7 cellular contexts compared by ENCODE assay signal in genomic region chr7:10939237-10939910, GRCh38. TPM values are rescaled to one million over a fixed set of nuclear protein-coding genes. Genes with fewer than 3 reads are reported as not detected.
DNase-seq lines count a peak whose midpoint lies in the region; ATAC-seq, FAIRE-seq and TF ChIP-seq lines count a peak whose summit lies in the region.

No MANE protein-coding gene starts in this region.

- H3K4me1 ChIP-seq in H1 (replicated peaks in 1 of 4; ENCODE audit: control insufficient read depth in 3 of 4, insufficient read depth in 4 of 4, low read length in 3 of 4) = peaks cover 0 to 8% (median 4%) of the 10 kb centered on the region in 4 experiments; a peak in 2 of 7 replicates
- H3K4me1 ChIP-seq in naive thymus-derived CD4-positive, alpha-beta T cell (ENCODE audit: control insufficient read depth in 2 of 2, insufficient read depth in 2 of 2, low read length in 2 of 2) = peaks cover 0 to 7% of the 10 kb centered on the region in 2 donors

- H2BK15ac ChIP-seq in H1 (ENCODE audit: low read length) = no peak overlapping the region

- H2AK5ac ChIP-seq in H1 (ENCODE audit: low read depth, low read length) = peak overlapping the region; percentile 18; the same call in 1 of the 2 replicates

- no peaks in the 10 kb centered on the region for H3K27me3 ChIP-seq in H1 (replicated peaks in 1 of 4; ENCODE audit: control insufficient read depth in 3 of 4, extremely low read depth in 1 of 4, insufficient read depth in 3 of 4, low read length in 3 of 4)
- no peaks in the 10 kb centered on the region for H3K27me3 ChIP-seq in naive thymus-derived CD4-positive, alpha-beta T cell (ENCODE audit: control insufficient read depth in 2 of 2, insufficient read depth in 2 of 2, low read length in 2 of 2)

- peak overlapping the region; percentile 86 to 100 (median 99) for H3K9ac ChIP-seq in H1 (replicated peaks in 1 of 4; ENCODE audit: extremely low read depth in 1 of 4, low read depth in 3 of 4, low read length in 3 of 4)

- peaks cover 6 to 17% (median 10%) of the 10 kb centered on the region in 5 donors for H3K36me3 Mint-ChIP-seq in naive thymus-derived CD4-positive, alpha-beta T cell

- DNase-seq in GM18507 (ENCODE audit: extremely low spot score, insufficient read length, low read depth) (no peak), HEK293T (ENCODE audit: extremely low spot score) (peak; percentile 25), NCI-H748 (lab: John Stamatoyannopoulos, UW; ENCODE audit: unreplicated experiment) (peak; percentile 59), H1 (ENCODE audit: low read depth in 1 of 2, low spot score in 2 of 2) (no peak), H54 (ENCODE audit: insufficient read length, low spot score) (no peak)
- DNase-seq in naive thymus-derived CD4-positive, alpha-beta T cell = peak in 3 of 9 donors; percentile 7 to 14 (median 8)
- no peak for DNase-seq in activated T-cell treated with anti-CD3 and anti-CD28 coated beads, Interleukin-2, amount 50 U/mL, for 1 hour

- POLR2A ChIA-PET in HEK293T (lab: Yijun Ruan, JAX) (interaction anchor here (1.3 to 3.3 kb wide), 6 partner anchors 9 to 271 kb away, joined by 3 to 30 read pairs (median 6); partner anchors contain the start of gene PHF14), H1 (lab: Charles Lee; ENCODE audit: partially characterized antibody) (interaction anchor here (0.8 to 7.4 kb wide), 13 partner anchors 10 to 254 kb away, joined by 3 to 60 read pairs (median 4); partner anchors contain the start of gene PHF14)
- POLR2A ChIA-PET in naive thymus-derived CD4-positive, alpha-beta T cell (lab: Charles Lee) = interaction anchor here (1.0 to 3.7 kb wide), 9 partner anchors 10 to 1272 kb away, joined by 3 to 79 read pairs (median 6); partner anchors contain the start of genes PHF14 and TMEM106B

- H2BK120ac ChIP-seq in H1 (replicated peaks; ENCODE audit: low read depth, low read length) = no peak overlapping the region

- H3K79me1 ChIP-seq in H1 (ENCODE audit: low read depth, low read length) = no peaks in the 10 kb centered on the region; the same call in 1 of the 2 replicates

- intact Hi-C loops in naive thymus-derived CD4-positive, alpha-beta T cell (cut with micrococcal nuclease) = no loop called here

- peak overlapping the region; percentile 56; the same call in 1 of the 2 replicates for H3K18ac ChIP-seq in H1 (ENCODE audit: extremely low read depth, low read length)

- H3K79me2 ChIP-seq in H1 (ENCODE audit: control insufficient read depth in 1 of 2, insufficient read depth in 2 of 2, low read length in 2 of 2) = peaks cover 10 to 49% of the 10 kb centered on the region in 2 experiments

- FAIRE-seq in GM18507 (lab: Jason Lieb, UNC) (peak; percentile 18), H1 (lab: Jason Lieb, UNC) (no peak), H54 (lab: Jason Lieb, UNC) (no peak)

- no peak overlapping the region for H3K23ac ChIP-seq in H1 (ENCODE audit: insufficient read length)

- peaks cover 8 to 50% (median 37%) of the 10 kb centered on the region in 7 donors for H3K4me1 Mint-ChIP-seq in naive thymus-derived CD4-positive, alpha-beta T cell

- peak overlapping the region; percentile 92 for H4K5ac ChIP-seq in H1 (ENCODE audit: insufficient read length, low read depth, low read length)

- H2BK5ac ChIP-seq in H1 (ENCODE audit: low read depth, low read length) = peak overlapping the region; percentile 99

- no peak overlapping the region for H3K4me3 Mint-ChIP-seq in naive thymus-derived CD4-positive, alpha-beta T cell

- peak overlapping the region; percentile 56; the same call in 1 of the 2 replicates for H2BK12ac ChIP-seq in H1 (ENCODE audit: low read depth, low read length)

- peak overlapping the region; percentile 80 to 100 (median 96) for H3K4me3 ChIP-seq in H1 (ENCODE audit: extremely low read depth in 1 of 4, insufficient read depth in 2 of 4, low read depth in 3 of 4, low read length in 4 of 4)
- peak overlapping the region; percentile 83 for H3K4me3 ChIP-seq in naive thymus-derived CD4-positive, alpha-beta T cell (ENCODE audit: low read length)

- no peak overlapping the region for H3K14ac ChIP-seq in H1 (ENCODE audit: insufficient read length)

- CTCF ChIA-PET in HEK293T (lab: Yijun Ruan, JAX) (no interaction called here), H1 (lab: Charles Lee; ENCODE audit: partially characterized antibody) (no interaction called here)
- CTCF ChIA-PET in naive thymus-derived CD4-positive, alpha-beta T cell (lab: Charles Lee) = interaction anchor here (0.9 to 1.1 kb wide), 2 partner anchors 35 to 273 kb away, joined by 3 to 5 read pairs; no protein-coding TSS in a partner anchor

- H3K27ac Mint-ChIP-seq in naive thymus-derived CD4-positive, alpha-beta T cell = no peak overlapping the region

- ATAC-seq in naive thymus-derived CD4-positive, alpha-beta T cell = no peak

- peak overlapping the region; percentile 99 for H3K27ac ChIP-seq in H1 (ENCODE audit: low read depth, low read length)
- H3K27ac ChIP-seq in naive thymus-derived CD4-positive, alpha-beta T cell (ENCODE audit: low read depth, low read length) = peak overlapping the region; percentile 91

- TF ChIP-seq POLR2A in H1 (IDR thresholded peaks at IDR 0.05; ENCODE audit: control extremely low read depth in 1 of 2, low read depth in 2 of 2, low read length in 2 of 2) (no peak), H54 (IDR thresholded peaks at IDR 0.05; ENCODE audit: low read depth, low read length) (no peak)

- H3K23me2 ChIP-seq in H1 (ENCODE audit: low read depth, low read length) = no peaks in the 10 kb centered on the region

- H3K4ac ChIP-seq in H1 (replicated peaks; ENCODE audit: insufficient read length, low read depth, low read length) = peak overlapping the region; percentile 55

- peak overlapping the region; percentile 92; the same call in 1 of the 2 replicates for H4K8ac ChIP-seq in H1 (ENCODE audit: extremely low read depth, insufficient read depth, low read length)

- no peaks in the 10 kb centered on the region for H3K27me3 Mint-ChIP-seq in naive thymus-derived CD4-positive, alpha-beta T cell

- no peak overlapping the region for H2BK20ac ChIP-seq in H1 (ENCODE audit: low read length)

- peak overlapping the region; percentile 74 for H3K56ac ChIP-seq in H1 (replicated peaks; ENCODE audit: insufficient read length, low read depth, low read length)

- 2% methylated on average over 18 of the region's 18 CpGs; no CpG with 5 or more reads in 1 of the 2 experiments for WGBS in H1 (ENCODE audit: extremely low coverage in 1 of 2, insufficient coverage in 1 of 2, insufficient read length in 1 of 2, insufficient replicate concordance in 2 of 2, low coverage in 1 of 2, low lambda C conversion rate in 2 of 2, missing lambda C conversion rate in 1 of 2), 2 experiments

- TF ChIP-seq RAD21 in H1 (IDR thresholded peaks at IDR 0.05 in 1 of 2, conservative IDR thresholded peaks at IDR 0.05 in 1 of 2; ENCODE audit: low read depth in 2 of 2, low read length in 2 of 2) = no peak

- peak overlapping the region; percentile 82 for H4K91ac ChIP-seq in H1 (replicated peaks; ENCODE audit: insufficient read length, low read length)

- H3K9me3 Mint-ChIP-seq in naive thymus-derived CD4-positive, alpha-beta T cell = no peaks in the 10 kb centered on the region

- peak overlapping the region; percentile 63 to 81 for H3K4me2 ChIP-seq in H1 (ENCODE audit: insufficient read depth in 1 of 2, low read depth in 2 of 2, low read length in 2 of 2)

- H3K36me3 ChIP-seq in H1 (ENCODE audit: control insufficient read depth in 2 of 4, insufficient read depth in 4 of 4, low read length in 3 of 4) = peaks cover 2 to 39% (median 20%) of the 10 kb centered on the region in 4 experiments; a peak in 6 of 8 replicates
- H3K36me3 ChIP-seq in naive thymus-derived CD4-positive, alpha-beta T cell (ENCODE audit: control insufficient read depth in 2 of 3, insufficient read depth in 3 of 3, low read length in 3 of 3) = peaks cover 0 to 27% (median 4%) of the 10 kb centered on the region in 3 experiments

- no peak for TF ChIP-seq CTCF in H1 (IDR thresholded peaks at IDR 0.05; ENCODE audit: control extremely low read depth in 1 of 3, insufficient read depth in 1 of 3, low read depth in 1 of 3, low read length in 3 of 3)

- H3K9me3 ChIP-seq in H1 (ENCODE audit: insufficient read depth in 2 of 2, low read depth in 1 of 2, low read length in 1 of 2) = no peaks in the 10 kb centered on the region
- H3K9me3 ChIP-seq in naive thymus-derived CD4-positive, alpha-beta T cell (ENCODE audit: control insufficient read depth in 2 of 3, low read length in 3 of 3) = no peaks in the 10 kb centered on the region

- no peak for TF ChIP-seq EP300 in H1 (IDR thresholded peaks at IDR 0.05; ENCODE audit: borderline replicate concordance in 1 of 2, low read depth in 2 of 2, low read length in 2 of 2)

- 0 out of 2 replicates have a peak overlapping the region, but pooled peaks have one; percentile 52 for H2AFZ ChIP-seq in H1 (ENCODE audit: low read length)

- H4K20me1 ChIP-seq in H1 (replicated peaks in 1 of 2; ENCODE audit: control insufficient read depth in 1 of 2, insufficient read depth in 2 of 2, low read length in 2 of 2) = peaks cover 2% of the 10 kb centered on the region in 2 experiments

TF ChIP-seq in HEK293T, 16 proteins besides CTCF, POLR2A, EP300 and RAD21 (continues in another document):
- no peak for TF ChIP-seq SUZ12 (IDR thresholded peaks at IDR 0.05)

TF ChIP-seq in H1, 55 proteins besides CTCF, POLR2A, EP300 and RAD21:
- TF ChIP-seq SIN3A (conservative IDR thresholded peaks at IDR 0.05 in 1 of 2, IDR thresholded peaks at IDR 0.05 in 1 of 2; ENCODE audit: low read depth in 1 of 2, low read length in 2 of 2) = peak in 1 of 2 experiments; percentile 85; a peak in 2 of 4 replicates
- TF ChIP-seq RFX5 (IDR thresholded peaks at IDR 0.05; ENCODE audit: borderline replicate concordance, low read depth, low read length) = no peak
- TF ChIP-seq CTBP2 (IDR thresholded peaks at IDR 0.05; ENCODE audit: borderline replicate concordance, insufficient read depth, insufficient read length, low read length) = no peak

RNA-seq across cellular contexts. Expression of gene PHF14, which starts 34.3 kb away (rescaled TPM):
- 63.3 and 70.6 TPM in 2 replicates for total RNA-seq in H1 (2021; fragmentation: NEBNext Ultra II Directional; extraction: Animal tissue kit (Norgen Biotek cat#: 25700))
- polyA plus RNA-seq in H1 (2011; rRNA removed) = 8.6 and 17.9 TPM in 2 replicates
- 32.6 TPM for polyA plus RNA-seq in H1 (2011; cell fraction: cytosol; rRNA removed)
- polyA plus RNA-seq in H1 (2011; cell fraction: nucleus; rRNA removed) = 10.7 TPM
- polyA plus RNA-seq in H1 (2012, experiment 1 of 2) = 39.6 to 65.6 TPM (median 46.7 TPM) in 4 replicates
- polyA plus RNA-seq in H1 (2012, experiment 2 of 2) = 5.4 TPM
- 52.8 TPM for polyA plus RNA-seq in H1 (2013, experiment 1 of 2)
- polyA plus RNA-seq in H1 (2013, experiment 2 of 2) = 52.4 TPM
- polyA minus RNA-seq in H1 (2011; rRNA and poly(A)+ RNA removed) = 52.7 and 64.9 TPM in 2 replicates
- polyA minus RNA-seq in H1 (2011; cell fraction: cytosol; rRNA and poly(A)+ RNA removed) = 28.2 TPM
- 109 TPM for polyA minus RNA-seq in H1 (2011; cell fraction: nucleus; rRNA and poly(A)+ RNA removed)
- 10 to 100 TPM; 29.8 to 41.3 (median 36.7) TPM for total RNA-seq in naive thymus-derived CD4-positive, alpha-beta T cell
- polyA plus RNA-seq in naive thymus-derived CD4-positive, alpha-beta T cell = 10 to 100 TPM in 1 of 2 donors, 1 to 10 TPM in 1; 9.6 to 11.7 TPM

Comparison
In these comparisons a context has a peak if more than half of its experiments do, and no peak if none do; other contexts are left out.
1. DNase-seq: peak in HEK293T (single experiment) and NCI-H748 (single experiment); none in GM18507 (single experiment), H1 (0 of 2), H54 (single experiment) and activated T-cell treated with anti-CD3 and anti-CD28 coated beads, Interleukin-2, amount 50 U/mL, for 1 hour (single experiment).